In genomic region chr1:37809942-37810341, GRCh38 we compare ENCODE assay signal across 15 cellular contexts. TPM values are rescaled to one million over a fixed set of nuclear protein-coding genes. Genes with fewer than 3 reads are reported as not detected.
A peak's percentile ranks its signal among the peaks of the same experiment; 100 is the strongest.
DNase-seq lines count a peak whose midpoint lies in the region; ATAC-seq, FAIRE-seq and TF ChIP-seq lines count a peak whose summit lies in the region.
"Had no signal": no experiment of that assay in that cellular context is flagged by ENCODE, and none has a peak within 500 bp of the region (broad histone marks: within the 10 kb centered on the region; RNA-seq: fewer than 3 reads in every experiment).

No MANE protein-coding gene starts in this region.

- ATAC-seq in HepG2 (no peak), right lobe of liver (no peak), GM18511 (IDR thresholded peaks at IDR 0.05; ENCODE audit: unreplicated experiment) (no peak), lower lobe of right lung (no peak), HG02981 (IDR thresholded peaks at IDR 0.05; ENCODE audit: unreplicated experiment) (no peak)
- ATAC-seq: mucosa of descending colon had no signal

- H3K9ac ChIP-seq in HepG2 (ENCODE audit: insufficient read depth, low read depth, low read length) (no peak overlapping the region), neural progenitor cell (no peak overlapping the region)

- H3K36me3 Mint-ChIP-seq in chondrocyte (ENCODE audit: low read depth): peaks cover 11% of the 10 kb centered on the region
- peaks cover 11% of the 10 kb centered on the region for H3K36me3 Mint-ChIP-seq in neural progenitor cell

- peaks cover 5% of the 10 kb centered on the region; the same call in 1 of the 2 replicates for H4K20me1 ChIP-seq in HepG2 (ENCODE audit: insufficient read depth, low read length)
- peaks cover 57% of the 10 kb centered on the region for H4K20me1 ChIP-seq in neural progenitor cell (ENCODE audit: low read depth)

- BruUV-seq in HepG2 (replicated peaks; lab: Mats Ljungman, UMichigan): no TSS peak

- no peak for TF ChIP-seq POLR2A in HepG2 (IDR thresholded peaks at IDR 0.05; ENCODE audit: insufficient read depth in 1 of 2, low read depth in 2 of 2, low read length in 2 of 2)
- TF ChIP-seq POLR2A in right lobe of liver (IDR thresholded peaks at IDR 0.05): no peak
- TF ChIP-seq POLR2A in vagina (IDR thresholded peaks at IDR 0.05): no peak

- no peak for TF ChIP-seq RAD21 in HepG2 (CRISPR knock-in tag; IDR thresholded peaks at IDR 0.05)

- no peak overlapping the region for H3K4me3 ChIP-seq in HepG2 (replicated peaks in 1 of 3; ENCODE audit: insufficient read depth in 1 of 3, low read depth in 2 of 3, low read length in 3 of 3)
- H3K4me3 ChIP-seq in right lobe of liver: no peak overlapping the region
- no peak overlapping the region for H3K4me3 ChIP-seq in neural progenitor cell
- no peak overlapping the region for H3K4me3 ChIP-seq in vagina
- H3K4me3 ChIP-seq in lower lobe of right lung: no peak overlapping the region
- H3K4me3 ChIP-seq: mucosa of descending colon had no signal

- TF ChIP-seq CTCF in HepG2 (CRISPR knock-in tag; IDR thresholded peaks at IDR 0.05) (no peak), right lobe of liver (IDR thresholded peaks at IDR 0.05) (no peak), chondrocyte (IDR thresholded peaks at IDR 0.05) (no peak), neural progenitor cell (IDR thresholded peaks at IDR 0.05) (no peak), vagina (IDR thresholded peaks at IDR 0.05) (no peak), lower lobe of right lung (IDR thresholded peaks at IDR 0.05) (no peak)

- no peak for FAIRE-seq in HepG2 (lab: Jason Lieb, UNC)
- FAIRE-seq: D721Med, GM18507 had no signal

- DNase-seq in HepG2 (ENCODE audit: low spot score) (no peak), right lobe of liver (no peak), chondrocyte (ENCODE audit: low spot score) (no peak), neural progenitor cell (ENCODE audit: low spot score) (no peak), vagina (ENCODE audit: extremely low spot score in 2 of 2) (no peak), lower lobe of right lung (no peak)
- DNase-seq: mucosa of descending colon, NCI-H2029, SW 1271, trophoblast cell had no signal

- CTCF ChIA-PET in HepG2 (lab: Yijun Ruan, JAX; ENCODE audit: low intra/inter-chr PET ratio, low total read pairs): no interaction called here

- H3K27ac Mint-ChIP-seq in chondrocyte (ENCODE audit: unreplicated experiment) (peak overlapping the region; percentile 64), neural progenitor cell (no peak overlapping the region)

- no peaks in the 10 kb centered on the region for H3K27me3 Mint-ChIP-seq in chondrocyte (ENCODE audit: low read depth)
- peaks cover 2% of the 10 kb centered on the region for H3K27me3 Mint-ChIP-seq in neural progenitor cell (ENCODE audit: insufficient read depth, low read depth)

- POLR2A ChIA-PET in HepG2 (lab: Yijun Ruan, JAX): no interaction called here

- WGBS in HepG2 (ENCODE audit: low lambda C conversion rate): 51% methylated on average over 2 of the region's 2 CpGs
- 22% methylated on average over 2 of the region's 2 CpGs for WGBS in right lobe of liver (ENCODE audit: insufficient coverage, low coverage, low lambda C conversion rate, missing lambda C conversion rate)

- H3K4me3 Mint-ChIP-seq in chondrocyte (ENCODE audit: unreplicated experiment) (no peak overlapping the region), neural progenitor cell (peak overlapping the region; percentile 48)

- peaks cover 42% of the 10 kb centered on the region for H3K4me1 ChIP-seq in HepG2 (ENCODE audit: insufficient read depth, low read length)
- H3K4me1 ChIP-seq in right lobe of liver: peaks cover 0 to 20% (median 7%) of the 10 kb centered on the region in 4 donors
- H3K4me1 ChIP-seq in neural progenitor cell: peaks cover 14% of the 10 kb centered on the region
- peaks cover 31% of the 10 kb centered on the region for H3K4me1 ChIP-seq in vagina
- H3K4me1 ChIP-seq in lower lobe of right lung: peaks cover 27% of the 10 kb centered on the region

- H2AFZ ChIP-seq in HepG2 (ENCODE audit: low read length): no peak overlapping the region
- no peak overlapping the region for H2AFZ ChIP-seq in neural progenitor cell (replicated peaks)

- H3K27ac ChIP-seq in HepG2 (ENCODE audit: extremely low read length, insufficient read depth, low read length) (no peak overlapping the region), right lobe of liver (no peak overlapping the region), neural progenitor cell (no peak overlapping the region), vagina (no peak overlapping the region), lower lobe of right lung (no peak overlapping the region)

- H3K4me2 ChIP-seq in HepG2 (ENCODE audit: low read depth, low read length) (no peak overlapping the region), neural progenitor cell (no peak overlapping the region)

- peaks cover 22% of the 10 kb centered on the region for H3F3A ChIP-seq in neural progenitor cell (ENCODE audit: low read depth)

- H3K9me3 Mint-ChIP-seq in chondrocyte (ENCODE audit: low read depth) (no peaks in the 10 kb centered on the region), neural progenitor cell (no peaks in the 10 kb centered on the region)

- H3K4me1 Mint-ChIP-seq in chondrocyte (ENCODE audit: low read depth): peaks cover 32% of the 10 kb centered on the region
- H3K4me1 Mint-ChIP-seq in neural progenitor cell: peaks cover 27% of the 10 kb centered on the region

- TF ChIP-seq EP300 in HepG2 (IDR thresholded peaks at IDR 0.05; ENCODE audit: low read depth in 2 of 2, low read length in 2 of 2): no peak
- TF ChIP-seq EP300 in HepG2 (CRISPR knock-in tag; IDR thresholded peaks at IDR 0.05; ENCODE audit: borderline replicate concordance): no peak

- in situ Hi-C loops in HepG2 (cut with HindIII; ENCODE audit: extremely low pct_ligation_motif_present, low pct_unique_long_range_greater_than_20kb): loop anchor here (5.0 kb wide), 1 partner anchor 47 kb away; the partner anchor contains the start of gene MTF1

- H3K9me3 ChIP-seq in HepG2 (ENCODE audit: low read length) (no peaks in the 10 kb centered on the region), right lobe of liver (no peaks in the 10 kb centered on the region), neural progenitor cell (ENCODE audit: low read depth) (no peaks in the 10 kb centered on the region), vagina (no peaks in the 10 kb centered on the region), lower lobe of right lung (no peaks in the 10 kb centered on the region)
- H3K9me3 ChIP-seq: mucosa of descending colon had no signal

- H3K79me2 ChIP-seq in HepG2 (ENCODE audit: insufficient read depth, low read length) (peaks cover 17% of the 10 kb centered on the region), neural progenitor cell (ENCODE audit: low read depth) (peaks cover 37% of the 10 kb centered on the region)

- H3K36me3 ChIP-seq in HepG2 (replicated peaks in 1 of 2; ENCODE audit: control insufficient read depth in 1 of 2, insufficient read depth in 2 of 2, low read length in 2 of 2): peaks cover 2 to 27% of the 10 kb centered on the region in 2 experiments; a peak in 4 of 5 replicates
- peaks cover 3 to 19% (median 8%) of the 10 kb centered on the region in 4 donors for H3K36me3 ChIP-seq in right lobe of liver
- peaks cover 3% of the 10 kb centered on the region for H3K36me3 ChIP-seq in neural progenitor cell
- H3K36me3 ChIP-seq in vagina: peaks cover 0 to 20% of the 10 kb centered on the region in 2 donors
- peaks cover 27% of the 10 kb centered on the region for H3K36me3 ChIP-seq in lower lobe of right lung

- intact Hi-C loops in HepG2 (cut with micrococcal nuclease; ENCODE audit: unreplicated experiment) (no loop called here), right lobe of liver (cut with DNase I) (no loop called here), vagina (cut with DNase I) (loop anchor here (10.0 kb wide), 1 partner anchor 45 kb away; the partner anchor contains the start of gene MTF1), lower lobe of right lung (cut with DNase I) (no loop called here)

- H3K27me3 ChIP-seq in HepG2 (ENCODE audit: control insufficient read depth in 1 of 2, insufficient read depth in 2 of 2, low read length in 2 of 2) (no peaks in the 10 kb centered on the region; a peak in 1 of 5 replicates), right lobe of liver (no peaks in the 10 kb centered on the region), neural progenitor cell (no peaks in the 10 kb centered on the region), vagina (no peaks in the 10 kb centered on the region), lower lobe of right lung (ENCODE audit: low read depth) (no peaks in the 10 kb centered on the region)

RNA-seq across cellular contexts. Expression of gene YRDC, which starts 1.9 kb away (rescaled TPM):
- total RNA-seq in HepG2 (2016; rRNA removed; fragmentation: Illumina TruSeq; extraction: Trizol) (29.2 and 31.8 TPM in 2 replicates), right lobe of liver (10 to 100 TPM in 2 of 6 experiments, 1 to 10 TPM in 4; 4.4 to 18.3 (median 6.4) TPM), chondrocyte (11.9 to 17.7 TPM (median 15.5 TPM) in 3 replicates), neural progenitor cell (ENCODE audit: low replicate concordance) (12.9 and 17.4 TPM in 2 replicates), vagina (9.1 TPM), lower lobe of right lung (11.2 TPM)
- total RNA-seq in HepG2 (2016; cell fraction: cytosol; rRNA removed; fragmentation: Illumina TruSeq; extraction: Trizol; ENCODE audit: low read depth): 7.1 and 8.4 TPM in 2 replicates
- total RNA-seq in HepG2 (2016; cell fraction: insoluble cytoplasmic fraction; rRNA removed; fragmentation: Illumina TruSeq; extraction: Trizol): 29.8 and 34.9 TPM in 2 replicates
- total RNA-seq in HepG2 (2016; cell fraction: membrane; rRNA removed; fragmentation: Illumina TruSeq; extraction: Trizol): 18.8 and 18.9 TPM in 2 replicates
- total RNA-seq in HepG2 (2016; cell fraction: nucleus; rRNA removed; fragmentation: Illumina TruSeq; extraction: Trizol): 15.6 and 16.7 TPM in 2 replicates
- polyA plus RNA-seq in HepG2 (2011; rRNA removed): 25.4 and 27.5 TPM in 2 replicates
- polyA plus RNA-seq in HepG2 (2011; cell fraction: cytosol; rRNA removed): 25.6 and 26.2 TPM in 2 replicates
- polyA plus RNA-seq in HepG2 (2011; cell fraction: nucleus; rRNA removed): 8.3 and 10.1 TPM in 2 replicates
- polyA plus RNA-seq in HepG2 (2012): 17.1 and 21.1 TPM in 2 replicates
- 5.9 and 6.1 TPM in 2 replicates for polyA plus RNA-seq in HepG2 (2016; cell fraction: cytosol; fragmentation: Illumina TruSeq; extraction: Trizol; ENCODE audit: low read depth)
- 27.0 and 29.5 TPM in 2 replicates for polyA plus RNA-seq in HepG2 (2016; cell fraction: insoluble cytoplasmic fraction; fragmentation: Illumina TruSeq; extraction: Trizol; ENCODE audit: low read depth)
- 11.3 and 12.8 TPM in 2 replicates for polyA plus RNA-seq in HepG2 (2016; cell fraction: membrane; fragmentation: Illumina TruSeq; extraction: Trizol; ENCODE audit: low read depth)
- 22.9 and 23.8 TPM in 2 replicates for polyA plus RNA-seq in HepG2 (2016; cell fraction: nucleus; fragmentation: Illumina TruSeq; extraction: Trizol; ENCODE audit: insufficient read depth, low read depth)
- polyA minus RNA-seq in HepG2 (2011; rRNA and poly(A)+ RNA removed; ENCODE audit: low replicate concordance): 25.1 and 31.1 TPM in 2 replicates
- 9.3 and 10.2 TPM in 2 replicates for polyA minus RNA-seq in HepG2 (2011; cell fraction: cytosol; rRNA and poly(A)+ RNA removed)
- 9.0 and 9.7 TPM in 2 replicates for polyA minus RNA-seq in HepG2 (2011; cell fraction: nucleus; rRNA and poly(A)+ RNA removed)

RNA-seq across cellular contexts. Expression of gene C1orf122, which starts 2.4 kb away (rescaled TPM):
- 31.3 and 40.6 TPM in 2 replicates for total RNA-seq in HepG2 (2016; rRNA removed; fragmentation: Illumina TruSeq; extraction: Trizol)
- 37.4 and 51.2 TPM in 2 replicates for total RNA-seq in HepG2 (2016; cell fraction: cytosol; rRNA removed; fragmentation: Illumina TruSeq; extraction: Trizol; ENCODE audit: low read depth)
- total RNA-seq in HepG2 (2016; cell fraction: insoluble cytoplasmic fraction; rRNA removed; fragmentation: Illumina TruSeq; extraction: Trizol): 33.4 and 38.2 TPM in 2 replicates
- 37.7 and 50.5 TPM in 2 replicates for total RNA-seq in HepG2 (2016; cell fraction: membrane; rRNA removed; fragmentation: Illumina TruSeq; extraction: Trizol)
- total RNA-seq in HepG2 (2016; cell fraction: nucleus; rRNA removed; fragmentation: Illumina TruSeq; extraction: Trizol): 16.9 and 21.8 TPM in 2 replicates
- 18.7 and 25.1 TPM in 2 replicates for polyA plus RNA-seq in HepG2 (2011; rRNA removed)
- polyA plus RNA-seq in HepG2 (2011; cell fraction: cytosol; rRNA removed): 20.0 and 25.3 TPM in 2 replicates
- 28.5 and 29.9 TPM in 2 replicates for polyA plus RNA-seq in HepG2 (2011; cell fraction: nucleus; rRNA removed)
- polyA plus RNA-seq in HepG2 (2012): 7.0 and 10.9 TPM in 2 replicates
- 48.7 and 56.2 TPM in 2 replicates for polyA plus RNA-seq in HepG2 (2016; cell fraction: cytosol; fragmentation: Illumina TruSeq; extraction: Trizol; ENCODE audit: low read depth)
- polyA plus RNA-seq in HepG2 (2016; cell fraction: insoluble cytoplasmic fraction; fragmentation: Illumina TruSeq; extraction: Trizol; ENCODE audit: low read depth): 31.4 and 33.0 TPM in 2 replicates
- polyA plus RNA-seq in HepG2 (2016; cell fraction: membrane; fragmentation: Illumina TruSeq; extraction: Trizol; ENCODE audit: low read depth): 37.2 and 37.9 TPM in 2 replicates
- polyA plus RNA-seq in HepG2 (2016; cell fraction: nucleus; fragmentation: Illumina TruSeq; extraction: Trizol; ENCODE audit: insufficient read depth, low read depth): 32.9 and 35.0 TPM in 2 replicates
- polyA minus RNA-seq in HepG2 (2011; rRNA and poly(A)+ RNA removed; ENCODE audit: low replicate concordance): 8.2 and 11.5 TPM in 2 replicates
- 9.6 TPM in 2 replicates for polyA minus RNA-seq in HepG2 (2011; cell fraction: cytosol; rRNA and poly(A)+ RNA removed)
- 6.6 and 7.0 TPM in 2 replicates for polyA minus RNA-seq in HepG2 (2011; cell fraction: nucleus; rRNA and poly(A)+ RNA removed)
- 10 to 100 TPM; 23.0 to 61.7 (median 27.9) TPM for total RNA-seq in right lobe of liver
- total RNA-seq in chondrocyte: 72.6 to 80.0 TPM (median 76.1 TPM) in 3 replicates
- 17.7 and 35.7 TPM in 2 replicates for total RNA-seq in neural progenitor cell (ENCODE audit: low replicate concordance)
- total RNA-seq in vagina: 51.8 TPM
- 22.8 TPM for total RNA-seq in lower lobe of right lung

RNA-seq across cellular contexts. Expression of gene MANEAL, which starts 16.3 kb away (rescaled TPM):
- total RNA-seq in HepG2 (2016; rRNA removed; fragmentation: Illumina TruSeq; extraction: Trizol) (16.8 and 26.4 TPM in 2 replicates), right lobe of liver (1 to 10 TPM; 3.2 to 9.4 (median 5.4) TPM), chondrocyte (3.9 to 4.2 TPM (median 4.0 TPM) in 3 replicates), neural progenitor cell (ENCODE audit: low replicate concordance) (0.24 and 0.40 TPM in 2 replicates), vagina (3.2 TPM), lower lobe of right lung (4.9 TPM)
- 16.6 and 17.3 TPM in 2 replicates for total RNA-seq in HepG2 (2016; cell fraction: cytosol; rRNA removed; fragmentation: Illumina TruSeq; extraction: Trizol; ENCODE audit: low read depth)
- 18.0 and 24.7 TPM in 2 replicates for total RNA-seq in HepG2 (2016; cell fraction: insoluble cytoplasmic fraction; rRNA removed; fragmentation: Illumina TruSeq; extraction: Trizol)
- total RNA-seq in HepG2 (2016; cell fraction: membrane; rRNA removed; fragmentation: Illumina TruSeq; extraction: Trizol): 32.4 and 35.8 TPM in 2 replicates
- total RNA-seq in HepG2 (2016; cell fraction: nucleus; rRNA removed; fragmentation: Illumina TruSeq; extraction: Trizol): 19.1 and 23.7 TPM in 2 replicates
- 20.8 and 24.2 TPM in 2 replicates for polyA plus RNA-seq in HepG2 (2011; rRNA removed)
- 19.9 and 21.2 TPM in 2 replicates for polyA plus RNA-seq in HepG2 (2011; cell fraction: cytosol; rRNA removed)
- 9.7 and 13.0 TPM in 2 replicates for polyA plus RNA-seq in HepG2 (2011; cell fraction: nucleus; rRNA removed)
- polyA plus RNA-seq in HepG2 (2012): 15.7 and 16.4 TPM in 2 replicates
- polyA plus RNA-seq in HepG2 (2016; cell fraction: cytosol; fragmentation: Illumina TruSeq; extraction: Trizol; ENCODE audit: low read depth): 22.1 and 26.7 TPM in 2 replicates
- polyA plus RNA-seq in HepG2 (2016; cell fraction: insoluble cytoplasmic fraction; fragmentation: Illumina TruSeq; extraction: Trizol; ENCODE audit: low read depth): 26.1 and 27.7 TPM in 2 replicates
- 36.8 and 37.5 TPM in 2 replicates for polyA plus RNA-seq in HepG2 (2016; cell fraction: membrane; fragmentation: Illumina TruSeq; extraction: Trizol; ENCODE audit: low read depth)
- polyA plus RNA-seq in HepG2 (2016; cell fraction: nucleus; fragmentation: Illumina TruSeq; extraction: Trizol; ENCODE audit: insufficient read depth, low read depth): 36.1 and 42.1 TPM in 2 replicates
- polyA minus RNA-seq in HepG2 (2011; rRNA and poly(A)+ RNA removed; ENCODE audit: low replicate concordance): 38.3 and 73.7 TPM in 2 replicates
- polyA minus RNA-seq in HepG2 (2011; cell fraction: cytosol; rRNA and poly(A)+ RNA removed): 15.2 and 17.4 TPM in 2 replicates
- polyA minus RNA-seq in HepG2 (2011; cell fraction: nucleus; rRNA and poly(A)+ RNA removed): 6.0 and 8.9 TPM in 2 replicates

RNA-seq across cellular contexts. Expression of gene EPHA10, which starts 45.0 kb away (rescaled TPM):
- total RNA-seq in HepG2 (2016; rRNA removed; fragmentation: Illumina TruSeq; extraction: Trizol) (0.08 and 0.58 TPM in 2 replicates), right lobe of liver (under 1 TPM in 2 of 6 experiments, not detected in 4; 0.07 to 0.16 TPM), chondrocyte (0.37 TPM in 1 of 3 replicates, not detected in the others), neural progenitor cell (ENCODE audit: low replicate concordance) (0.53 TPM in 1 of 2 replicates, not detected in the other), vagina (0.25 TPM), lower lobe of right lung (0.53 TPM)
- total RNA-seq in HepG2 (2016; cell fraction: cytosol; rRNA removed; fragmentation: Illumina TruSeq; extraction: Trizol; ENCODE audit: low read depth): 0.10 TPM in 1 of 2 replicates, not detected in the other
- 0.17 and 0.19 TPM in 2 replicates for total RNA-seq in HepG2 (2016; cell fraction: insoluble cytoplasmic fraction; rRNA removed; fragmentation: Illumina TruSeq; extraction: Trizol)
- total RNA-seq in HepG2 (2016; cell fraction: membrane; rRNA removed; fragmentation: Illumina TruSeq; extraction: Trizol): 0.10 and 0.15 TPM in 2 replicates
- 0.25 and 0.40 TPM in 2 replicates for total RNA-seq in HepG2 (2016; cell fraction: nucleus; rRNA removed; fragmentation: Illumina TruSeq; extraction: Trizol)
- 0.11 and 0.29 TPM in 2 replicates for polyA plus RNA-seq in HepG2 (2011; rRNA removed)
- 0.08 and 0.09 TPM in 2 replicates for polyA plus RNA-seq in HepG2 (2011; cell fraction: cytosol; rRNA removed)
- 1.4 and 2.3 TPM in 2 replicates for polyA plus RNA-seq in HepG2 (2011; cell fraction: nucleus; rRNA removed)
- 0.09 and 0.15 TPM in 2 replicates for polyA plus RNA-seq in HepG2 (2012)
- polyA plus RNA-seq in HepG2 (2016; cell fraction: cytosol; fragmentation: Illumina TruSeq; extraction: Trizol; ENCODE audit: low read depth): 0.01 TPM in 1 of 2 replicates, not detected in the other
- 0.08 TPM in 1 of 2 replicates, not detected in the other for polyA plus RNA-seq in HepG2 (2016; cell fraction: insoluble cytoplasmic fraction; fragmentation: Illumina TruSeq; extraction: Trizol; ENCODE audit: low read depth)
- polyA plus RNA-seq in HepG2 (2016; cell fraction: membrane; fragmentation: Illumina TruSeq; extraction: Trizol; ENCODE audit: low read depth): 0.12 TPM in 1 of 2 replicates, not detected in the other
- 0.40 and 0.52 TPM in 2 replicates for polyA plus RNA-seq in HepG2 (2016; cell fraction: nucleus; fragmentation: Illumina TruSeq; extraction: Trizol; ENCODE audit: insufficient read depth, low read depth)
- polyA minus RNA-seq in HepG2 (2011; rRNA and poly(A)+ RNA removed; ENCODE audit: low replicate concordance): 0.08 and 0.63 TPM in 2 replicates
- not detected in 2 replicates for polyA minus RNA-seq in HepG2 (2011; cell fraction: cytosol; rRNA and poly(A)+ RNA removed)
- 0.26 TPM in 1 of 2 replicates, not detected in the other for polyA minus RNA-seq in HepG2 (2011; cell fraction: nucleus; rRNA and poly(A)+ RNA removed)
- total RNA-seq: M059J had no signal

RNA-seq across cellular contexts. Expression of gene MTF1, which starts 49.5 kb away (rescaled TPM):
- total RNA-seq in HepG2 (2016; rRNA removed; fragmentation: Illumina TruSeq; extraction: Trizol) (3.3 and 7.2 TPM in 2 replicates), right lobe of liver (10 to 100 TPM in 1 of 6 experiments, 1 to 10 TPM in 5; 3.5 to 10.3 (median 6.1) TPM), chondrocyte (14.8 to 17.3 TPM (median 17.2 TPM) in 3 replicates), neural progenitor cell (ENCODE audit: low replicate concordance) (5.6 and 5.9 TPM in 2 replicates), vagina (9.3 TPM), lower lobe of right lung (30.3 TPM)
- 0.44 and 1.0 TPM in 2 replicates for total RNA-seq in HepG2 (2016; cell fraction: cytosol; rRNA removed; fragmentation: Illumina TruSeq; extraction: Trizol; ENCODE audit: low read depth)
- total RNA-seq in HepG2 (2016; cell fraction: insoluble cytoplasmic fraction; rRNA removed; fragmentation: Illumina TruSeq; extraction: Trizol): 1.8 and 3.4 TPM in 2 replicates
- 1.5 and 2.7 TPM in 2 replicates for total RNA-seq in HepG2 (2016; cell fraction: membrane; rRNA removed; fragmentation: Illumina TruSeq; extraction: Trizol)
- 6.9 and 7.9 TPM in 2 replicates for total RNA-seq in HepG2 (2016; cell fraction: nucleus; rRNA removed; fragmentation: Illumina TruSeq; extraction: Trizol)
- polyA plus RNA-seq in HepG2 (2011; rRNA removed): 2.4 and 2.6 TPM in 2 replicates
- 1.9 and 2.1 TPM in 2 replicates for polyA plus RNA-seq in HepG2 (2011; cell fraction: cytosol; rRNA removed)
- polyA plus RNA-seq in HepG2 (2011; cell fraction: nucleus; rRNA removed): 2.3 and 4.5 TPM in 2 replicates
- 2.0 TPM in 2 replicates for polyA plus RNA-seq in HepG2 (2012)
- polyA plus RNA-seq in HepG2 (2016; cell fraction: cytosol; fragmentation: Illumina TruSeq; extraction: Trizol; ENCODE audit: low read depth): 0.36 and 0.66 TPM in 2 replicates
- polyA plus RNA-seq in HepG2 (2016; cell fraction: insoluble cytoplasmic fraction; fragmentation: Illumina TruSeq; extraction: Trizol; ENCODE audit: low read depth): 3.2 and 3.4 TPM in 2 replicates
- 0.65 and 2.4 TPM in 2 replicates for polyA plus RNA-seq in HepG2 (2016; cell fraction: membrane; fragmentation: Illumina TruSeq; extraction: Trizol; ENCODE audit: low read depth)
- polyA plus RNA-seq in HepG2 (2016; cell fraction: nucleus; fragmentation: Illumina TruSeq; extraction: Trizol; ENCODE audit: insufficient read depth, low read depth): 5.6 and 7.1 TPM in 2 replicates
- polyA minus RNA-seq in HepG2 (2011; rRNA and poly(A)+ RNA removed; ENCODE audit: low replicate concordance): 5.0 and 11.1 TPM in 2 replicates
- 1.8 and 2.0 TPM in 2 replicates for polyA minus RNA-seq in HepG2 (2011; cell fraction: cytosol; rRNA and poly(A)+ RNA removed)
- 4.0 and 4.5 TPM in 2 replicates for polyA minus RNA-seq in HepG2 (2011; cell fraction: nucleus; rRNA and poly(A)+ RNA removed)
